2 cellular contexts compared by ENCODE assay signal in genomic region chr11:126304457-126305072, GRCh38.
TF ChIP-seq lines count a peak whose summit lies in the region.

No MANE protein-coding gene starts in this region.

TF ChIP-seq in GM12878, 131 proteins besides CTCF, POLR2A, EP300 and RAD21:
- TF ChIP-seq IRF4 (IDR thresholded peaks at IDR 0.05; ENCODE audit: low read depth, low read length) (0 out of 2 replicates have a peak, but pooled peaks have one; percentile 3), YY1 (IDR thresholded peaks at IDR 0.05; ENCODE audit: low read depth, low read length) (peak; percentile 35; the same call in 1 of the 2 replicates), TCF7 (IDR thresholded peaks at IDR 0.05; ENCODE audit: borderline replicate concordance) (no peak), IKZF2 (IDR thresholded peaks at IDR 0.05) (peak in 1 of 2 experiments; percentile 9; a peak in 1 of 4 replicates)
TF ChIP-seq in GM12878: peak in this region for 3.

TF ChIP-seq in liver, 16 proteins besides CTCF, POLR2A, EP300 and RAD21:
- TF ChIP-seq HNF4A (conservative IDR thresholded peaks at IDR 0.05), result no peak
- no peak for TF ChIP-seq TAF1 (conservative IDR thresholded peaks at IDR 0.05)
- no peak for TF ChIP-seq ZBTB33 (IDR thresholded peaks at IDR 0.05)
- TF ChIP-seq NR2F2 (IDR thresholded peaks at IDR 0.05), result no peak
- no peak for TF ChIP-seq RXRA (IDR thresholded peaks at IDR 0.05)
- no peak for TF ChIP-seq MAX (IDR thresholded peaks at IDR 0.05)
- TF ChIP-seq HNF4G (IDR thresholded peaks at IDR 0.05), result no peak
- TF ChIP-seq FOXA1 (IDR thresholded peaks at IDR 0.05), result no peak
- TF ChIP-seq GABPA (IDR thresholded peaks at IDR 0.05 in 1 of 2, conservative IDR thresholded peaks at IDR 0.05 in 1 of 2), result no peak
- TF ChIP-seq FOXA2 (IDR thresholded peaks at IDR 0.05), result no peak
- no peak for TF ChIP-seq JUND (IDR thresholded peaks at IDR 0.05)
- no peak for TF ChIP-seq SP1 (IDR thresholded peaks at IDR 0.05)
- no peak for TF ChIP-seq YY1 (IDR thresholded peaks at IDR 0.05)
- no peak for TF ChIP-seq EGR1 (IDR thresholded peaks at IDR 0.05; ENCODE audit: low read depth in 2 of 2)
